15 cellular contexts compared by ENCODE assay signal in the genomic region with DNA sequence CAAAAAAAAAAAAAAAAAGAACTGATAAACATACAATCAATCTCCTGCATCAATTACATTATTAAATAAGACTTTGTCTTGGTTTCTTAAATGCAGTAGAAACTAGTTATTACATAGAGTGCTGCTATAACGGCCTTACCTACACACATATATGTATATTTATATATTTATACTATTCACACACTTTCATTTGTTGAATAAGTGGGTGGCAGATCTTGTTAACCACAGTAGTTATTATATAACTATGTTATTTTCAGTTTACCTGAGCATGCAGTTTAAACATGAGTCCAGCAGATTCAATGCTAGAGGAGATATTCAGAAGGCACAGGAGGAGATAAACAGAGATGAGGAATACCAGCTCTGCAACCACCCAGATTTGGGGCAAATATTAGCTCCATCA.
A peak's percentile ranks its signal among the peaks of the same experiment; 100 is the strongest.
DNase-seq lines count a peak whose midpoint lies in the region; ATAC-seq lines count a peak whose summit lies in the region.
"Had no signal": no experiment of that assay in that cellular context is flagged by ENCODE, and none has a peak within 500 bp of the region (broad histone marks: within the 10 kb centered on the region; RNA-seq: fewer than 3 reads in every experiment).

No MANE protein-coding gene starts in this region.

- no peak for DNase-seq in cortex of kidney (lab: John Stamatoyannopoulos, UW)
- DNase-seq in NCI-H226: no peak
- no peak for DNase-seq in hypothalamus (lab: John Stamatoyannopoulos, UW)
- DNase-seq: activated CD4-positive, alpha-beta T cell treated with anti-CD3 and anti-CD28 coated beads for 48 hours; activated naive CD8-positive, alpha-beta T cell treated with anti-CD3 and anti-CD28 coated beads for 36 hours; Caco-2; effector CD8-positive, alpha-beta T cell; MV-4-11; NCI-H2171; SHP77 treated with DMSO at 0.1 percent for 48 hours had no signal

- ATAC-seq in GM18868 (IDR thresholded peaks at IDR 0.05; ENCODE audit: unreplicated experiment): peak; percentile 30
- ATAC-seq in GM21423 (IDR thresholded peaks at IDR 0.05; ENCODE audit: unreplicated experiment): peak; percentile 58
- peak; percentile 44 for ATAC-seq in HG02840 (IDR thresholded peaks at IDR 0.05; ENCODE audit: low FRiP score, unreplicated experiment)
- peak; percentile 84 for ATAC-seq in HG03378 (IDR thresholded peaks at IDR 0.05; ENCODE audit: unreplicated experiment)
- no peak for ATAC-seq in HG03280 (IDR thresholded peaks at IDR 0.05; ENCODE audit: unreplicated experiment)
